In the genomic region with DNA sequence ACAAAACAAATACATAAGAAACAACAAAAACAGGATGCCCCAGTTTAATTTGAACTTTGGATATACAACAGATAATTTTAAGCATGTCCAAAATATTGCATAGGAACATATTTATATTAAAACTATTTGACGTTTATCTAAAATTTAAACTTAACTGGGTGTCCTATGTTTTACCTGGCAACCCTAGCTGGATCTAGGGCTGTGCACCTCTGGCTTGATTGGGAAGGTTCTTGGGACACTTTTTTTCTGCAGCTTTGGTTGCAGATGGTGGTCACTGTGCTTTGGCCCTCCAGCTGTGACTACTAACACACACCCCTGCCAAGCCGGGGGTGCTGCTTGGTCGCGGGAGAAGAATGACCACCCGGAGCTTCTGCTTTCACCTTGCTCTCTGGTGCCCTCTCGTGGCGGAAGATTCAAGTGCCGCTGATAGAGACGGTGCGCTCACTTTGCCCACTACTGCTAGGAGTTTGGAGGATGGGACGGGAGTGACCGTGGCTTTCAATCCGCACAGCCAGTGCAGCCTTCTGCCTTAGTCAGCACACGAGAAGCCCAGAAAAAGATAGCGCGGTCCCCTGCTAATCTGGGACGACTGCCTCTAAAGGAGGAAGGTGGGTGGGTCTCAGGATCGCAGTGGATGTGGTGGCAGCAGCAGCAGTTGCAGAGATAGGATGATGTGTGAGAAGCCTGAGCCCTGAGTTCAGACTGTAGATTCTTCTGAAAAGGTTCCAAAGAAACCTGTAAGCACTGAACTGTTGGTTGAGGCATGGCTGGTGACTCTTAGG, we compare ENCODE assay signal across 8 cellular contexts.
A peak's percentile ranks its signal among the peaks of the same experiment; 100 is the strongest.
DNase-seq lines count a peak whose midpoint lies in the region; ATAC-seq and TF ChIP-seq lines count a peak whose summit lies in the region.

No MANE protein-coding gene starts in this region.

- peak; percentile 94 for TF ChIP-seq CTCF in choroid plexus epithelial cell (conservative IDR thresholded peaks at IDR 0.05; ENCODE audit: low read depth, low read length)

- H3K4me3 ChIP-seq in choroid plexus epithelial cell (ENCODE audit: low read depth, low read length), result peak overlapping the region; percentile 17

- DNase-seq in AG08396 (ENCODE audit: low spot score) (peak; percentile 81), NCI-H2227 treated with DMSO at 0.1 percent for 48 hours (lab: John Stamatoyannopoulos, UW) (peak; percentile 44), choroid plexus epithelial cell (ENCODE audit: low read depth) (peak; percentile 76), left kidney (ENCODE audit: low read depth, low spot score) (peak; percentile 92)
- peak; percentile 85 for DNase-seq in activated CD4-positive, alpha-beta T cell treated with anti-CD3 and anti-CD28 coated beads for 48 hours
- peak; percentile 44 for DNase-seq in stimulated activated CD4-positive, alpha-beta T cell treated with anti-CD3 and anti-CD28 coated beads, Interleukin-2, amount 100 ng/mL, for 4 hours (ENCODE audit: low read depth)

- ATAC-seq in GM21526 (IDR thresholded peaks at IDR 0.05; ENCODE audit: low FRiP score, unreplicated experiment) (peak; percentile 58), GM19463 (IDR thresholded peaks at IDR 0.05; ENCODE audit: unreplicated experiment) (no peak)
